2 cellular contexts compared by ENCODE assay signal in genomic region chr1:235841938-235842545, GRCh38.
TF ChIP-seq lines count a peak whose summit lies in the region.

No MANE protein-coding gene starts in this region.

TF ChIP-seq in GM12891, 5 proteins besides CTCF, POLR2A, EP300 and RAD21:
- TF ChIP-seq SPI1 (IDR thresholded peaks at IDR 0.05; ENCODE audit: low read depth, low read length) (peak; percentile 79), POLR2AphosphoS5 (IDR thresholded peaks at IDR 0.05; ENCODE audit: low read depth, low read length) (no peak)

TF ChIP-seq in GM12878, 131 proteins besides CTCF, POLR2A, EP300 and RAD21:
- TF ChIP-seq SPI1 (IDR thresholded peaks at IDR 0.05; ENCODE audit: borderline replicate concordance, insufficient read depth, low read depth, low read length), result peak; percentile 74; the same call in 1 of the 2 replicates
- 0 out of 2 replicates have a peak, but pooled peaks have one; percentile 9 for TF ChIP-seq PAX5 (IDR thresholded peaks at IDR 0.05; ENCODE audit: borderline replicate concordance, low read depth, low read length)
- TF ChIP-seq RELB (IDR thresholded peaks at IDR 0.05; ENCODE audit: low read depth), result peak; percentile 52
- peak; percentile 26; the same call in 1 of the 2 replicates for TF ChIP-seq ZNF687 (IDR thresholded peaks at IDR 0.05)
- no peak for TF ChIP-seq MEF2B (IDR thresholded peaks at IDR 0.05; ENCODE audit: partially characterized antibody, poor library complexity, severe bottlenecking)
- no peak for TF ChIP-seq NR2C2 (IDR thresholded peaks at IDR 0.05; ENCODE audit: borderline replicate concordance, control insufficient read depth, insufficient read length, low read depth)
- TF ChIP-seq DPF2 (IDR thresholded peaks at IDR 0.05), result 0 out of 2 replicates have a peak, but pooled peaks have one; percentile 25
- TF ChIP-seq ATF2 (IDR thresholded peaks at IDR 0.05; ENCODE audit: low read length), result peak; percentile 58; the same call in 1 of the 2 replicates
- 0 out of 2 replicates have a peak, but pooled peaks have one; percentile 35 for TF ChIP-seq NFIC (IDR thresholded peaks at IDR 0.05; ENCODE audit: low read depth, low read length)
- TF ChIP-seq EZH2 (IDR thresholded peaks at IDR 0.05; ENCODE audit: borderline replicate concordance, control insufficient read depth, low read depth, low read length), result no peak
- TF ChIP-seq ATF7 (IDR thresholded peaks at IDR 0.05; ENCODE audit: low read depth), result peak; percentile 70
- 0 out of 2 replicates have a peak, but pooled peaks have one; percentile 29 for TF ChIP-seq TCF12 (IDR thresholded peaks at IDR 0.05; ENCODE audit: low read depth, low read length)
- TF ChIP-seq IKZF2 (IDR thresholded peaks at IDR 0.05), result peak in 1 of 2 experiments; percentile 13; a peak in 1 of 4 replicates
- no peak for TF ChIP-seq LARP7 (IDR thresholded peaks at IDR 0.05)
- peak; percentile 28; the same call in 1 of the 2 replicates for TF ChIP-seq NBN (IDR thresholded peaks at IDR 0.05)
- TF ChIP-seq IRF4 (IDR thresholded peaks at IDR 0.05; ENCODE audit: low read depth, low read length), result peak; percentile 77; the same call in 1 of the 2 replicates
TF ChIP-seq in GM12878: peak in this region for 12.
